7 cellular contexts compared by ENCODE assay signal in genomic region chr7:83020171-83020570, GRCh38.
"Had no signal": no experiment of that assay in that cellular context is flagged by ENCODE, and none has a peak within 500 bp of the region (broad histone marks: within the 10 kb centered on the region; RNA-seq: fewer than 3 reads in every experiment).

No MANE protein-coding gene starts in this region.

- H3K4me3 ChIP-seq: GM23248, GM23338, HAP-1 had no signal

- H3K9me3 Mint-ChIP-seq: GM23338 had no signal

- DNase-seq: GM23248, GOT3, H7, H9, HCEC 1CT had no signal

- H3K4me3 Mint-ChIP-seq: GM23338, H9 had no signal

- H3K27ac Mint-ChIP-seq: GM23338, H9 had no signal
